Comparison of ENCODE assay signal across 8 cellular contexts in genomic region chrX:15675490-15675921, GRCh38. TPM values are rescaled to one million over a fixed set of nuclear protein-coding genes. Genes with fewer than 3 reads are reported as not detected.
DNase-seq lines count a peak whose midpoint lies in the region; ATAC-seq and TF ChIP-seq lines count a peak whose summit lies in the region.

No MANE protein-coding gene starts in this region.

- no peaks in the 10 kb centered on the region for H3F3A ChIP-seq in DOHH2 (ENCODE audit: control insufficient read depth, insufficient read depth)

- H3K9me3 Mint-ChIP-seq in type B pancreatic cell = no peaks in the 10 kb centered on the region

- peak; percentile 25; the same call in 1 of the 2 replicates for TF ChIP-seq POLR2A in IMR-90 (IDR thresholded peaks at IDR 0.05; ENCODE audit: low read depth, low read length)

- ATAC-seq in GM21576 (IDR thresholded peaks at IDR 0.05; ENCODE audit: unreplicated experiment) (peak; percentile 67), IMR-90 (ENCODE audit: low read depth) (peak; percentile 78), Right ventricle myocardium superior (ENCODE audit: poor library complexity) (peak; percentile 85)

- no peaks in the 10 kb centered on the region for H3K9me2 ChIP-seq in DOHH2 (replicated peaks; ENCODE audit: control insufficient read depth, low read length)

- WGBS in IMR-90 (ENCODE audit: extremely low coverage in 2 of 2, insufficient read length in 1 of 2), 2 experiments = 0% methylated on average over 16 of the region's 38 CpGs; no CpG with 5 or more reads in 1 of the 2 experiments

- H3K4ac ChIP-seq in IMR-90 (ENCODE audit: low read depth, low read length) = peak overlapping the region; percentile 99

- H3K27ac Mint-ChIP-seq in type B pancreatic cell = no peak overlapping the region

- H3K36me3 ChIP-seq in DOHH2 (ENCODE audit: control insufficient read depth, low read length) (no peaks in the 10 kb centered on the region), IMR-90 (ENCODE audit: control insufficient read depth, insufficient read depth, low read length) (peaks cover 4% of the 10 kb centered on the region; the same call in 1 of the 2 replicates)

- POLR2A ChIA-PET in IMR-90 (lab: Charles Lee; ENCODE audit: unreplicated experiment) = no interaction called here

- H3K27me3 Mint-ChIP-seq in type B pancreatic cell = no peaks in the 10 kb centered on the region

- H2BK5ac ChIP-seq in IMR-90 (ENCODE audit: low read depth, low read length, poor library complexity, severe bottlenecking) = peak overlapping the region; percentile 99

- H4K8ac ChIP-seq in IMR-90 (ENCODE audit: low read depth in 2 of 2, low read length in 2 of 2) = peak overlapping the region; percentile 74 to 99

- peak overlapping the region; percentile 93 for H3K56ac ChIP-seq in IMR-90 (ENCODE audit: extremely low read depth, insufficient read depth, low read length)

- peaks cover 7% of the 10 kb centered on the region for H3K36me3 Mint-ChIP-seq in type B pancreatic cell

- in situ Hi-C loops in IMR-90 (cut with MboI; ENCODE audit: low sequenced_read_pairs) = no loop called here

- H3K14ac ChIP-seq in IMR-90 (replicated peaks; ENCODE audit: low read depth, low read length) = peak overlapping the region; percentile 99

- no peak for TF ChIP-seq CTCF in DOHH2 (IDR thresholded peaks at IDR 0.05; ENCODE audit: low read depth, low read length, poor library complexity, severe bottlenecking)
- no peak for TF ChIP-seq CTCF in IMR-90 (conservative IDR thresholded peaks at IDR 0.05; ENCODE audit: low read depth, low read length)
- TF ChIP-seq CTCF in type B pancreatic cell (conservative IDR thresholded peaks at IDR 0.05) = no peak

- H2BK120ac ChIP-seq in IMR-90 (ENCODE audit: low read depth, low read length) = peak overlapping the region; percentile 99

- peak overlapping the region; percentile 60; the same call in 1 of the 2 replicates for H2BK20ac ChIP-seq in IMR-90 (ENCODE audit: low read depth, low read length)

- H3K18ac ChIP-seq in IMR-90 (ENCODE audit: low read depth, low read length) = peak overlapping the region; percentile 92

- intact Hi-C loops in IMR-90 (cut with micrococcal nuclease) (loop anchor here (10.0 kb wide), 3 partner anchors 179 to 331 kb away; partner anchors contain the start of genes AP1S2 and PIR), Right ventricle myocardium superior (cut with DNase I) (no loop called here), posterior cingulate gyrus (cut with DNase I) (loop anchor here (10.0 kb wide), 2 partner anchors 181 to 1109 kb away; partner anchors contain the start of genes PIR and TXLNG)

- peak overlapping the region; percentile 71 for H2AK5ac ChIP-seq in IMR-90 (ENCODE audit: low read depth, low read length)

- no TSS peak for BruUV-seq in IMR-90 (replicated peaks; lab: Mats Ljungman, UMichigan)

- peaks cover 6 to 47% of the 10 kb centered on the region in 2 experiments for H3K79me1 ChIP-seq in IMR-90 (ENCODE audit: low read depth in 1 of 2, low read length in 2 of 2)

- H3K9ac ChIP-seq in IMR-90 (ENCODE audit: low read depth, low read length) = peak overlapping the region; percentile 96

- no peak for TF ChIP-seq RAD21 in IMR-90 (IDR thresholded peaks at IDR 0.05; ENCODE audit: low read length)

- peak overlapping the region; percentile 92 for H4K5ac ChIP-seq in IMR-90 (ENCODE audit: low read depth, low read length)

- H3K4me1 ChIP-seq in DOHH2 (ENCODE audit: control insufficient read depth, low read length) (peaks cover 18% of the 10 kb centered on the region), IMR-90 (ENCODE audit: control insufficient read depth, insufficient read depth, low read length) (peaks cover 3% of the 10 kb centered on the region; the same call in 1 of the 2 replicates)

- H3K4me2 ChIP-seq in DOHH2 (ENCODE audit: low read length) (peak overlapping the region; percentile 92), IMR-90 (ENCODE audit: low read depth, low read length) (0 out of 2 replicates have a peak overlapping the region, but pooled peaks have one; percentile 9)

- H3K4me3 ChIP-seq in DOHH2 (ENCODE audit: low read length) (peak overlapping the region; percentile 88), IMR-90 (ENCODE audit: insufficient read depth, low read depth, low read length) (peak overlapping the region; percentile 74)

- peak overlapping the region; percentile 96 for H3K23ac ChIP-seq in IMR-90 (ENCODE audit: low read depth, low read length)

- CTCF ChIA-PET in IMR-90 (lab: Yijun Ruan, JAX) = no interaction called here

- H3K4me3 Mint-ChIP-seq in type B pancreatic cell = no peak overlapping the region

- H4K20me1 ChIP-seq in DOHH2 (ENCODE audit: control insufficient read depth, insufficient read depth, low read depth, low read length) = no peaks in the 10 kb centered on the region
- peaks cover 17% of the 10 kb centered on the region; the same call in 1 of the 2 replicates for H4K20me1 ChIP-seq in IMR-90 (ENCODE audit: insufficient read depth, low read length)

- H3K27ac ChIP-seq in DOHH2 (ENCODE audit: low read depth, low read length) (peak overlapping the region; percentile 84), IMR-90 (ENCODE audit: insufficient read depth, low read length) (peak overlapping the region; percentile 95)

- H3K9me1 ChIP-seq in IMR-90 (ENCODE audit: insufficient read depth, low read length) = peaks cover 12% of the 10 kb centered on the region

- peak overlapping the region; percentile 100 for H2AFZ ChIP-seq in IMR-90 (replicated peaks; ENCODE audit: low read length, poor library complexity)

- H3K27me3 ChIP-seq in DOHH2 (ENCODE audit: control insufficient read depth, low read length) (no peaks in the 10 kb centered on the region), IMR-90 (ENCODE audit: control insufficient read depth, insufficient read depth, low read length) (no peaks in the 10 kb centered on the region)

- H2BK15ac ChIP-seq in IMR-90 (ENCODE audit: low read depth, low read length) = peak overlapping the region; percentile 57; the same call in 2 of the 3 replicates

- peak overlapping the region; percentile 99 for H4K91ac ChIP-seq in IMR-90 (ENCODE audit: insufficient read depth, low read depth, low read length)

- H3K79me2 ChIP-seq in DOHH2 (ENCODE audit: control insufficient read depth, low read length) = peaks cover 46% of the 10 kb centered on the region

- peak overlapping the region; percentile 95 for H2AK9ac ChIP-seq in IMR-90 (replicated peaks; ENCODE audit: low read depth, low read length, poor library complexity)

- DNase-seq in IMR-90 = no peak
- peak; percentile 82 for DNase-seq in activated gamma-delta T cell treated with anti-CD3 and anti-CD28 coated beads, Interleukin-2, amount 50 U/mL, for 16 hours (ENCODE audit: low read depth)
- peak; percentile 86 for DNase-seq in Right ventricle myocardium superior
- DNase-seq in posterior cingulate gyrus = peak; percentile 67 to 98 (median 85)
- peak; percentile 78 for DNase-seq in type B pancreatic cell (ENCODE audit: extremely low spot score, unreplicated experiment)

- dilution Hi-C loops in IMR-90 (cut with HindIII; ENCODE audit: low sequenced_read_pairs, unreplicated experiment) = no loop called here

- H3K9me3 ChIP-seq in DOHH2 (ENCODE audit: control insufficient read depth, insufficient read depth, low read length) (no peaks in the 10 kb centered on the region), IMR-90 (ENCODE audit: control insufficient read depth, insufficient read depth, low read length) (no peaks in the 10 kb centered on the region)

- peaks cover 10% of the 10 kb centered on the region for H3K4me1 Mint-ChIP-seq in type B pancreatic cell (ENCODE audit: unreplicated experiment)

TF ChIP-seq in IMR-90, 13 proteins besides CTCF, POLR2A, EP300 and RAD21 (continues in another document):
- peak; percentile 89; the same call in 1 of the 2 replicates for TF ChIP-seq MXI1 (IDR thresholded peaks at IDR 0.05; ENCODE audit: borderline replicate concordance, low read depth, low read length)
- peak; percentile 96 for TF ChIP-seq BHLHE40 (IDR thresholded peaks at IDR 0.05; ENCODE audit: low read depth, low read length)
- TF ChIP-seq RCOR1 (IDR thresholded peaks at IDR 0.05; ENCODE audit: insufficient replicate concordance, low read length) = no peak
- TF ChIP-seq NFE2L2 (IDR thresholded peaks at IDR 0.05; ENCODE audit: low read depth, low read length) = no peak
- no peak for TF ChIP-seq MAFK (IDR thresholded peaks at IDR 0.05; ENCODE audit: low read depth, low read length)
- no peak for TF ChIP-seq FOS (IDR thresholded peaks at IDR 0.05; ENCODE audit: low read depth, low read length)
- TF ChIP-seq CEBPB (IDR thresholded peaks at IDR 0.05; ENCODE audit: low read depth, low read length) = peak; percentile 72; the same call in 1 of the 2 replicates
- TF ChIP-seq CHD1 (IDR thresholded peaks at IDR 0.05; ENCODE audit: low read depth, low read length) = no peak
- no peak for TF ChIP-seq MAZ (IDR thresholded peaks at IDR 0.05; ENCODE audit: borderline replicate concordance, low read depth, low read length)

RNA-seq across cellular contexts. Expression of gene CLTRN, which starts 10.9 kb away (rescaled TPM):
- total RNA-seq in IMR-90 (2012; rRNA removed) (under 0.01 TPM in 2 replicates), Right ventricle myocardium superior (0.94 TPM), type B pancreatic cell (ENCODE audit: low replicate concordance) (1.6 and 3.9 TPM in 2 replicates)
- polyA plus RNA-seq in IMR-90 (2012; rRNA removed) = 0.16 and 0.17 TPM in 2 replicates
- 0.04 TPM in 1 of 2 replicates, not detected in the other for polyA plus RNA-seq in IMR-90 (2012; cell fraction: cytosol; rRNA removed)
- polyA plus RNA-seq in IMR-90 (2012; cell fraction: nucleus; rRNA removed; ENCODE audit: low replicate concordance) = 0.03 and 0.68 TPM in 2 replicates
- polyA plus RNA-seq in PFSK-1 (2012; ENCODE audit: insufficient read length, low read depth) = not detected
